Comparison of ENCODE assay signal across 10 cellular contexts in genomic region chr7:30468791-30469190, GRCh38. TPM values are rescaled to one million over a fixed set of nuclear protein-coding genes. Genes with fewer than 3 reads are reported as not detected.
DNase-seq lines count a peak whose midpoint lies in the region; ATAC-seq, FAIRE-seq and TF ChIP-seq lines count a peak whose summit lies in the region.
"Had no signal": no experiment of that assay in that cellular context is flagged by ENCODE, and none has a peak within 500 bp of the region (broad histone marks: within the 10 kb centered on the region; RNA-seq: fewer than 3 reads in every experiment).

No MANE protein-coding gene starts in this region.

- 98% methylated on average over 4 of the region's 4 CpGs for WGBS in HepG2 (ENCODE audit: low lambda C conversion rate)

- intact Hi-C loops in HepG2 (cut with micrococcal nuclease; ENCODE audit: unreplicated experiment), result no loop called here

- no peaks in the 10 kb centered on the region for H3K27me3 Mint-ChIP-seq in stimulated activated memory B cell treated with anti-CD40 and anti-IgM and Interleukin-4, amounts not matched to agents 10 μg/mL and 1 μg/mL and 100 μg/mL, for 72 hours
- H3K27me3 Mint-ChIP-seq: activated naive CD8-positive, alpha-beta T cell treated with anti-CD3 and anti-CD28 coated beads for 36 hours had no signal

- H3K27me3 ChIP-seq in Peyer's patch (no peaks in the 10 kb centered on the region), HepG2 (ENCODE audit: control insufficient read depth in 1 of 2, insufficient read depth in 2 of 2, low read length in 2 of 2) (no peaks in the 10 kb centered on the region)

- H3K79me2 ChIP-seq in HepG2 (ENCODE audit: insufficient read depth, low read length), result no peaks in the 10 kb centered on the region

- TF ChIP-seq RAD21 in HepG2 (CRISPR knock-in tag; IDR thresholded peaks at IDR 0.05), result no peak

- peak overlapping the region; percentile 72 for H3K27ac Mint-ChIP-seq in stimulated activated memory B cell treated with anti-CD40 and anti-IgM and Interleukin-4, amounts not matched to agents 10 μg/mL and 1 μg/mL and 100 μg/mL, for 72 hours

- no TSS peak for BruUV-seq in HepG2 (replicated peaks; lab: Mats Ljungman, UMichigan)

- H3K4me3 Mint-ChIP-seq in stimulated activated memory B cell treated with anti-CD40 and anti-IgM and Interleukin-4, amounts not matched to agents 10 μg/mL and 1 μg/mL and 100 μg/mL, for 72 hours, result no peak overlapping the region
- H3K4me3 Mint-ChIP-seq: activated naive CD8-positive, alpha-beta T cell treated with anti-CD3 and anti-CD28 coated beads for 36 hours had no signal

- H3K27ac ChIP-seq in Peyer's patch, result peak overlapping the region in 3 of 4 donors; percentile 35 to 75 (median 61)
- no peak overlapping the region for H3K27ac ChIP-seq in HepG2 (ENCODE audit: extremely low read length, insufficient read depth, low read length)

- TF ChIP-seq CTCF in Peyer's patch (IDR thresholded peaks at IDR 0.05) (no peak), HepG2 (CRISPR knock-in tag; IDR thresholded peaks at IDR 0.05) (no peak), GM20000 (IDR thresholded peaks at IDR 0.05; ENCODE audit: extremely low read depth, missing control alignments) (no peak)

- H3K4me1 ChIP-seq in Peyer's patch (peaks cover 0 to 55% (median 7%) of the 10 kb centered on the region in 4 donors), HepG2 (ENCODE audit: insufficient read depth, low read length) (peaks cover 19% of the 10 kb centered on the region)

- H3K9me3 ChIP-seq in Peyer's patch, result no peaks in the 10 kb centered on the region
- H3K9me3 ChIP-seq in HepG2 (ENCODE audit: low read length), result no peaks in the 10 kb centered on the region

- CTCF ChIA-PET in HepG2 (lab: Yijun Ruan, JAX; ENCODE audit: low intra/inter-chr PET ratio, low total read pairs), result no interaction called here

- peak overlapping the region; percentile 45 for H2AFZ ChIP-seq in HepG2 (ENCODE audit: low read length)

- H3K36me3 ChIP-seq in Peyer's patch (no peaks in the 10 kb centered on the region), HepG2 (replicated peaks in 1 of 2; ENCODE audit: control insufficient read depth in 1 of 2, insufficient read depth in 2 of 2, low read length in 2 of 2) (no peaks in the 10 kb centered on the region)

- H3K4me2 ChIP-seq in HepG2 (ENCODE audit: low read depth, low read length), result peak overlapping the region; percentile 44

- H3K9me3 Mint-ChIP-seq in stimulated activated memory B cell treated with anti-CD40 and anti-IgM and Interleukin-4, amounts not matched to agents 10 μg/mL and 1 μg/mL and 100 μg/mL, for 72 hours, result no peaks in the 10 kb centered on the region
- H3K9me3 Mint-ChIP-seq: activated naive CD8-positive, alpha-beta T cell treated with anti-CD3 and anti-CD28 coated beads for 36 hours had no signal

- TF ChIP-seq POLR2A in Peyer's patch (IDR thresholded peaks at IDR 0.05) (no peak), HepG2 (IDR thresholded peaks at IDR 0.05; ENCODE audit: insufficient read depth in 1 of 2, low read depth in 2 of 2, low read length in 2 of 2) (no peak)

- H3K36me3 Mint-ChIP-seq in stimulated activated memory B cell treated with anti-CD40 and anti-IgM and Interleukin-4, amounts not matched to agents 10 μg/mL and 1 μg/mL and 100 μg/mL, for 72 hours, result peaks cover 30% of the 10 kb centered on the region

- in situ Hi-C loops in HepG2 (cut with HindIII; ENCODE audit: extremely low pct_ligation_motif_present, low pct_unique_long_range_greater_than_20kb), result no loop called here

- TF ChIP-seq EP300 in HepG2 (IDR thresholded peaks at IDR 0.05; ENCODE audit: low read depth in 2 of 2, low read length in 2 of 2) (no peak), HepG2 (CRISPR knock-in tag; IDR thresholded peaks at IDR 0.05; ENCODE audit: borderline replicate concordance) (no peak)

- peaks cover 90% of the 10 kb centered on the region for H3K4me1 Mint-ChIP-seq in stimulated activated memory B cell treated with anti-CD40 and anti-IgM and Interleukin-4, amounts not matched to agents 10 μg/mL and 1 μg/mL and 100 μg/mL, for 72 hours

- ATAC-seq in HepG2 (no peak), GM19023 (IDR thresholded peaks at IDR 0.05; ENCODE audit: unreplicated experiment) (no peak), HG02852 (IDR thresholded peaks at IDR 0.05; ENCODE audit: unreplicated experiment) (no peak)
- ATAC-seq in stimulated activated memory B cell treated with anti-CD40 and anti-IgM and Interleukin-4, amounts not matched to agents 10 μg/mL and 1 μg/mL and 100 μg/mL, for 72 hours, result no peak

- H4K20me1 ChIP-seq in HepG2 (ENCODE audit: insufficient read depth, low read length), result no peaks in the 10 kb centered on the region

- DNase-seq in Peyer's patch, result no peak
- peak; percentile 38 for DNase-seq in dermis blood vessel endothelial cell
- DNase-seq in HepG2 (ENCODE audit: low spot score), result no peak
- DNase-seq in GM20000 (ENCODE audit: low spot score), result no peak
- no peak for DNase-seq in putamen (ENCODE audit: low spot score)
- DNase-seq: activated naive CD8-positive, alpha-beta T cell treated with anti-CD3 and anti-CD28 coated beads for 36 hours; stimulated activated CD4-positive, alpha-beta T cell treated with anti-CD3 and anti-CD28 coated beads, Interleukin-2, amount 100 ng/mL, for 24 hours had no signal

- no peak for FAIRE-seq in HepG2 (lab: Jason Lieb, UNC)

- no peak overlapping the region for H3K4me3 ChIP-seq in Peyer's patch
- H3K4me3 ChIP-seq in HepG2 (replicated peaks in 1 of 3; ENCODE audit: insufficient read depth in 1 of 3, low read depth in 2 of 3, low read length in 3 of 3), result no peak overlapping the region; a peak in 1 of 6 replicates

- no peak overlapping the region for H3K9ac ChIP-seq in HepG2 (ENCODE audit: insufficient read depth, low read depth, low read length)

- POLR2A ChIA-PET in HepG2 (lab: Yijun Ruan, JAX), result interaction anchor here (0.6 to 1.3 kb wide), 4 partner anchors 9 to 95 kb away, joined by 3 to 12 read pairs (median 6); partner anchors contain the start of gene NOD1

RNA-seq across cellular contexts. Expression of gene NOD1, which starts 9.8 kb away (rescaled TPM):
- 10 to 100 TPM in 3 of 4 donors, 1 to 10 TPM in 1; 4.0 to 29.7 (median 21.0) TPM for total RNA-seq in Peyer's patch
- 34.1 and 37.6 TPM in 2 replicates for total RNA-seq in dermis blood vessel endothelial cell
- 2.9 TPM in 2 replicates for total RNA-seq in HepG2 (2016; rRNA removed; fragmentation: Illumina TruSeq; extraction: Trizol)
- total RNA-seq in HepG2 (2016; cell fraction: cytosol; rRNA removed; fragmentation: Illumina TruSeq; extraction: Trizol; ENCODE audit: low read depth), result 1.6 and 1.8 TPM in 2 replicates
- 2.4 and 2.6 TPM in 2 replicates for total RNA-seq in HepG2 (2016; cell fraction: insoluble cytoplasmic fraction; rRNA removed; fragmentation: Illumina TruSeq; extraction: Trizol)
- total RNA-seq in HepG2 (2016; cell fraction: membrane; rRNA removed; fragmentation: Illumina TruSeq; extraction: Trizol), result 1.7 and 3.3 TPM in 2 replicates
- 4.8 and 4.9 TPM in 2 replicates for total RNA-seq in HepG2 (2016; cell fraction: nucleus; rRNA removed; fragmentation: Illumina TruSeq; extraction: Trizol)
- 1.7 and 1.9 TPM in 2 replicates for polyA plus RNA-seq in HepG2 (2011; rRNA removed)
- 1.1 and 1.4 TPM in 2 replicates for polyA plus RNA-seq in HepG2 (2011; cell fraction: cytosol; rRNA removed)
- polyA plus RNA-seq in HepG2 (2011; cell fraction: nucleus; rRNA removed), result 4.1 and 4.3 TPM in 2 replicates
- 0.91 and 1.1 TPM in 2 replicates for polyA plus RNA-seq in HepG2 (2012)
- polyA plus RNA-seq in HepG2 (2016; cell fraction: cytosol; fragmentation: Illumina TruSeq; extraction: Trizol; ENCODE audit: low read depth), result 0.54 and 0.55 TPM in 2 replicates
- 2.1 and 3.1 TPM in 2 replicates for polyA plus RNA-seq in HepG2 (2016; cell fraction: insoluble cytoplasmic fraction; fragmentation: Illumina TruSeq; extraction: Trizol; ENCODE audit: low read depth)
- polyA plus RNA-seq in HepG2 (2016; cell fraction: membrane; fragmentation: Illumina TruSeq; extraction: Trizol; ENCODE audit: low read depth), result 1.2 TPM in 2 replicates
- polyA plus RNA-seq in HepG2 (2016; cell fraction: nucleus; fragmentation: Illumina TruSeq; extraction: Trizol; ENCODE audit: insufficient read depth, low read depth), result 6.7 and 7.0 TPM in 2 replicates
- 4.2 and 9.5 TPM in 2 replicates for polyA minus RNA-seq in HepG2 (2011; rRNA and poly(A)+ RNA removed; ENCODE audit: low replicate concordance)
- polyA minus RNA-seq in HepG2 (2011; cell fraction: cytosol; rRNA and poly(A)+ RNA removed), result 0.97 and 1.1 TPM in 2 replicates
- 4.5 and 5.7 TPM in 2 replicates for polyA minus RNA-seq in HepG2 (2011; cell fraction: nucleus; rRNA and poly(A)+ RNA removed)

RNA-seq across cellular contexts. Expression of gene GGCT, which starts 35.8 kb away (rescaled TPM):
- total RNA-seq in Peyer's patch (10 to 100 TPM; 18.1 to 24.8 (median 19.2) TPM), dermis blood vessel endothelial cell (28.6 and 35.6 TPM in 2 replicates), HepG2 (2016; rRNA removed; fragmentation: Illumina TruSeq; extraction: Trizol) (78.3 and 100 TPM in 2 replicates)
- total RNA-seq in HepG2 (2016; cell fraction: cytosol; rRNA removed; fragmentation: Illumina TruSeq; extraction: Trizol; ENCODE audit: low read depth), result 39.7 and 45.3 TPM in 2 replicates
- 82.1 and 105 TPM in 2 replicates for total RNA-seq in HepG2 (2016; cell fraction: insoluble cytoplasmic fraction; rRNA removed; fragmentation: Illumina TruSeq; extraction: Trizol)
- total RNA-seq in HepG2 (2016; cell fraction: membrane; rRNA removed; fragmentation: Illumina TruSeq; extraction: Trizol), result 67.8 and 73.9 TPM in 2 replicates
- total RNA-seq in HepG2 (2016; cell fraction: nucleus; rRNA removed; fragmentation: Illumina TruSeq; extraction: Trizol), result 32.3 and 39.6 TPM in 2 replicates
- polyA plus RNA-seq in HepG2 (2011; rRNA removed), result 14.0 and 19.5 TPM in 2 replicates
- 11.4 and 15.5 TPM in 2 replicates for polyA plus RNA-seq in HepG2 (2011; cell fraction: cytosol; rRNA removed)
- 4.5 and 4.6 TPM in 2 replicates for polyA plus RNA-seq in HepG2 (2011; cell fraction: nucleus; rRNA removed)
- polyA plus RNA-seq in HepG2 (2012), result 24.6 and 36.2 TPM in 2 replicates
- polyA plus RNA-seq in HepG2 (2016; cell fraction: cytosol; fragmentation: Illumina TruSeq; extraction: Trizol; ENCODE audit: low read depth), result 46.7 and 63.3 TPM in 2 replicates
- 121 TPM in 2 replicates for polyA plus RNA-seq in HepG2 (2016; cell fraction: insoluble cytoplasmic fraction; fragmentation: Illumina TruSeq; extraction: Trizol; ENCODE audit: low read depth)
- polyA plus RNA-seq in HepG2 (2016; cell fraction: membrane; fragmentation: Illumina TruSeq; extraction: Trizol; ENCODE audit: low read depth), result 69.8 and 73.0 TPM in 2 replicates
- polyA plus RNA-seq in HepG2 (2016; cell fraction: nucleus; fragmentation: Illumina TruSeq; extraction: Trizol; ENCODE audit: insufficient read depth, low read depth), result 58.4 and 59.1 TPM in 2 replicates
- 8.0 and 33.3 TPM in 2 replicates for polyA minus RNA-seq in HepG2 (2011; rRNA and poly(A)+ RNA removed; ENCODE audit: low replicate concordance)
- polyA minus RNA-seq in HepG2 (2011; cell fraction: cytosol; rRNA and poly(A)+ RNA removed), result 5.6 and 6.7 TPM in 2 replicates
- polyA minus RNA-seq in HepG2 (2011; cell fraction: nucleus; rRNA and poly(A)+ RNA removed), result 5.8 and 6.7 TPM in 2 replicates
